Comparison of ENCODE assay signal across 1 cellular context in genomic region chr11:63874511-63874910, GRCh38.
TF ChIP-seq lines count a peak whose summit lies in the region.

No MANE protein-coding gene starts in this region.

TF ChIP-seq in K562, 482 proteins besides CTCF, POLR2A, EP300 and RAD21 (continued from another document):
- TF ChIP-seq ATF4 (CRISPR knock-in tag; IDR thresholded peaks at IDR 0.05) (no peak), ZNF175 (CRISPR knock-in tag; IDR thresholded peaks at IDR 0.05; ENCODE audit: low read depth) (no peak)
TF ChIP-seq in K562: peak in this region for 26.
